8 cellular contexts compared by ENCODE assay signal in genomic region chr3:128076783-128077624, GRCh38. TPM values are rescaled to one million over a fixed set of nuclear protein-coding genes. Genes with fewer than 3 reads are reported as not detected.
DNase-seq lines count a peak whose midpoint lies in the region; ATAC-seq, FAIRE-seq and TF ChIP-seq lines count a peak whose summit lies in the region.

No MANE protein-coding gene starts in this region.

- TF ChIP-seq CTCF in RWPE1 (conservative IDR thresholded peaks at IDR 0.05; ENCODE audit: low read depth) = no peak

- H3K9me3 Mint-ChIP-seq in memory B cell = no peaks in the 10 kb centered on the region
- H3K9me3 Mint-ChIP-seq in activated T-helper 1 cell treated with anti-CD3 and anti-CD28 coated beads, Interleukin-12 subunit alpha, Interleukin-12 subunit beta, Interleukin-2, Interleukin-4 antibody, amounts not matched to agents 30 ng/mL and 10 ng/mL and 1 ng/mL, durations not matched to agents 14 hours and 24 hours and 36 hours = no peaks in the 10 kb centered on the region

- no peaks in the 10 kb centered on the region for H3K9me3 ChIP-seq in stomach smooth muscle (ENCODE audit: control insufficient read depth in 2 of 2, low read length in 2 of 2)

- H3K36me3 Mint-ChIP-seq in memory B cell = peaks cover 16% of the 10 kb centered on the region
- peaks cover 27% of the 10 kb centered on the region for H3K36me3 Mint-ChIP-seq in activated T-helper 1 cell treated with anti-CD3 and anti-CD28 coated beads, Interleukin-12 subunit alpha, Interleukin-12 subunit beta, Interleukin-2, Interleukin-4 antibody, amounts not matched to agents 30 ng/mL and 10 ng/mL and 1 ng/mL, durations not matched to agents 14 hours and 24 hours and 36 hours (ENCODE audit: low read depth)

- no peaks in the 10 kb centered on the region for H3K27me3 ChIP-seq in stomach smooth muscle (ENCODE audit: control insufficient read depth in 1 of 2, insufficient read depth in 2 of 2, low read length in 2 of 2)

- peaks cover 2% of the 10 kb centered on the region for H3K4me1 Mint-ChIP-seq in memory B cell
- H3K4me1 Mint-ChIP-seq in activated T-helper 1 cell treated with anti-CD3 and anti-CD28 coated beads, Interleukin-12 subunit alpha, Interleukin-12 subunit beta, Interleukin-2, Interleukin-4 antibody, amounts not matched to agents 30 ng/mL and 10 ng/mL and 1 ng/mL, durations not matched to agents 14 hours and 24 hours and 36 hours (ENCODE audit: low read depth) = peaks cover 7% of the 10 kb centered on the region

- peaks cover 0 to 17% of the 10 kb centered on the region in 2 donors for H3K36me3 ChIP-seq in stomach smooth muscle (ENCODE audit: control insufficient read depth in 2 of 2, insufficient read depth in 2 of 2, low read length in 2 of 2)

- no peak for FAIRE-seq in GM19239 (lab: Jason Lieb, UNC)

- POLR2A ChIA-PET in RWPE1 (lab: Yijun Ruan, JAX; ENCODE audit: low non-redundant PET) = no interaction called here

- H3K27ac ChIP-seq in RWPE1 = peak overlapping the region; percentile 76
- H3K27ac ChIP-seq in stomach smooth muscle (ENCODE audit: low read length) = peak overlapping the region; percentile 1

- ATAC-seq in memory B cell (ENCODE audit: low read depth) (peak; percentile 55), HG02852 (IDR thresholded peaks at IDR 0.05; ENCODE audit: unreplicated experiment) (no peak)

- H3K27ac Mint-ChIP-seq in memory B cell = no peak overlapping the region
- H3K27ac Mint-ChIP-seq in activated T-helper 1 cell treated with anti-CD3 and anti-CD28 coated beads, Interleukin-12 subunit alpha, Interleukin-12 subunit beta, Interleukin-2, Interleukin-4 antibody, amounts not matched to agents 30 ng/mL and 10 ng/mL and 1 ng/mL, durations not matched to agents 14 hours and 24 hours and 36 hours = no peak overlapping the region

- no peaks in the 10 kb centered on the region for H3K27me3 Mint-ChIP-seq in memory B cell
- H3K27me3 Mint-ChIP-seq in activated T-helper 1 cell treated with anti-CD3 and anti-CD28 coated beads, Interleukin-12 subunit alpha, Interleukin-12 subunit beta, Interleukin-2, Interleukin-4 antibody, amounts not matched to agents 30 ng/mL and 10 ng/mL and 1 ng/mL, durations not matched to agents 14 hours and 24 hours and 36 hours (ENCODE audit: insufficient read depth) = peaks cover 10% of the 10 kb centered on the region

- H3K9ac ChIP-seq in stomach smooth muscle (ENCODE audit: low read length in 2 of 2) = peak overlapping the region in 1 of 2 donors; percentile 48

- H3K4me3 Mint-ChIP-seq in memory B cell = peak overlapping the region; percentile 82
- H3K4me3 Mint-ChIP-seq in activated T-helper 1 cell treated with anti-CD3 and anti-CD28 coated beads, Interleukin-12 subunit alpha, Interleukin-12 subunit beta, Interleukin-2, Interleukin-4 antibody, amounts not matched to agents 30 ng/mL and 10 ng/mL and 1 ng/mL, durations not matched to agents 14 hours and 24 hours and 36 hours = no peak overlapping the region

- CTCF ChIA-PET in RWPE1 (lab: Yijun Ruan, JAX) = interaction anchor here (0.6 to 0.8 kb wide), 2 partner anchors 46 to 54 kb away, joined by 3 to 5 read pairs; no protein-coding TSS in a partner anchor

- intact Hi-C loops in activated T-helper 1 cell treated with anti-CD3 and anti-CD28 coated beads, Interleukin-12 subunit alpha, Interleukin-12 subunit beta, Interleukin-2, Interleukin-4 antibody, amounts not matched to agents 30 ng/mL and 10 ng/mL and 1 ng/mL, durations not matched to agents 14 hours and 24 hours and 36 hours (cut with micrococcal nuclease) = loop anchor here (2.0 kb wide), 1 partner anchor 56 kb away; no protein-coding TSS in a partner anchor

- peak overlapping the region; percentile 59 to 77 for H3K4me3 ChIP-seq in stomach smooth muscle (ENCODE audit: low read length in 2 of 2)

- H3K4me1 ChIP-seq in stomach smooth muscle (ENCODE audit: control insufficient read depth, insufficient read depth, low read length) = peaks cover 26% of the 10 kb centered on the region

- DNase-seq in COLO668 (lab: John Stamatoyannopoulos, UW; ENCODE audit: unreplicated experiment) (peak; percentile 41), RWPE1 (ENCODE audit: low spot score) (no peak), dermis blood vessel endothelial cell (peak; percentile 58), memory B cell (ENCODE audit: low spot score in 2 of 2) (peak; percentile 28 to 41), GM19239 (ENCODE audit: insufficient read length, low spot score) (no peak)
- no peak for DNase-seq in activated T-helper 1 cell treated with anti-CD3 and anti-CD28 coated beads, Interleukin-12 subunit alpha, Interleukin-12 subunit beta, Interleukin-2, Interleukin-4 antibody, amounts not matched to agents 30 ng/mL and 10 ng/mL and 1 ng/mL, durations not matched to agents 14 hours and 24 hours and 36 hours (ENCODE audit: low spot score)

RNA-seq across cellular contexts. Expression of gene SEC61A1, which starts 24.8 kb away (rescaled TPM):
- 232 and 339 TPM in 2 replicates for total RNA-seq in dermis blood vessel endothelial cell
- 205 and 214 TPM in 2 replicates for total RNA-seq in activated T-helper 1 cell treated with anti-CD3 and anti-CD28 coated beads, Interleukin-12 subunit alpha, Interleukin-12 subunit beta, Interleukin-2, Interleukin-4 antibody, amounts not matched to agents 30 ng/mL and 10 ng/mL and 1 ng/mL, durations not matched to agents 14 hours and 24 hours and 36 hours

RNA-seq across cellular contexts. Expression of gene RUVBL1, which starts 46.6 kb away (rescaled TPM):
- total RNA-seq in dermis blood vessel endothelial cell = 58.2 and 90.0 TPM in 2 replicates
- total RNA-seq in activated T-helper 1 cell treated with anti-CD3 and anti-CD28 coated beads, Interleukin-12 subunit alpha, Interleukin-12 subunit beta, Interleukin-2, Interleukin-4 antibody, amounts not matched to agents 30 ng/mL and 10 ng/mL and 1 ng/mL, durations not matched to agents 14 hours and 24 hours and 36 hours = 135 and 137 TPM in 2 replicates

Comparison
In these comparisons a context has a peak if more than half of its experiments do, and no peak if none do; other contexts are left out.
1. DNase-seq: peak in COLO668 (single experiment), dermis blood vessel endothelial cell (single experiment) and memory B cell (2 of 2); none in RWPE1 (single experiment), GM19239 (single experiment) and activated T-helper 1 cell treated with anti-CD3 and anti-CD28 coated beads, Interleukin-12 subunit alpha, Interleukin-12 subunit beta, Interleukin-2, Interleukin-4 antibody, amounts not matched to agents 30 ng/mL and 10 ng/mL and 1 ng/mL, durations not matched to agents 14 hours and 24 hours and 36 hours (single experiment).